In the genomic region with DNA sequence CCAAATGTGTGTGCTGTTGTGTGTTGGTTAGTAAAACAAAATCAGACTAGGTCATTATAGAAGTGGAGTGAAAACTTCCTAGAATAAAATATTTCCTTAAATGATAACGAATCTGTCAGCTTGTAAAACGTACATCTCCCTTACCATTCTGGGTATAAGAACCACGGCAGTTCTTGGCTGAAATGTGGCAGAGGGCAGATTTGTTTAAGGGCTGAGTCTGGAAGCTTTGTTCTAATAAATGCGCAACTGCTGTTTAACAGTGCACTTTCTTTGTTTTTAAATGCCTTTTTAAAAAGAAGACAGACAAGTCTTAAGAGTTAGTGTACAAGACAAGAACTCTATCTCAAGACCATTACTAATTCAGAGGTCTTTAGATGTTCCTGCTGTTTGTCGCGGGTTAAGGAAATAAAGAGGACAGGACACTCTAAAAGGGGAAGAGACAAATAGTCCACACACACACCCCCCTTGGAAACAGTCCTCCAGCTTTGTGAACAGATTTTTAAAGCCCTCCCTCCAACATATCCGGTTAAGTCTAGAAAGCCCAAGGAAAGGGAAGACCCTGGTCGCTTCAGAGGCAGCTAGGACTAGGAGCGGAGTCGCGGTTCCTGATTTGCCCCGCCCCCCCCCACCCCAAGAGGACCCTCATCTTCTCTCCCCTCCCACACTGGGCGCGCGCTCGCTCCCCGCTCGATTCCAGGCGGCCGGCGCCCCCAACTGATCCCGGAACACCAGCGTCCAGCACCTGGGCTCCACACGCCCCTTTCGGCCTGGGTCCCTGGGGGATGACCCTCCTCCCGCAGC, we compare ENCODE assay signal across 8 cellular contexts. TPM values are rescaled to one million over a fixed set of nuclear protein-coding genes. Genes with fewer than 3 reads are reported as not detected.
A peak's percentile ranks its signal among the peaks of the same experiment; 100 is the strongest.
DNase-seq lines count a peak whose midpoint lies in the region; ATAC-seq, FAIRE-seq and TF ChIP-seq lines count a peak whose summit lies in the region.

No MANE protein-coding gene starts in this region.

- DNase-seq in A673 (ENCODE audit: low spot score) (peak; percentile 40), GM12892 (ENCODE audit: insufficient read length) (peak; percentile 6), NCI-H69 (lab: John Stamatoyannopoulos, UW) (peak; percentile 82), left ventricle myocardium inferior (no peak), NCI-H2196 treated with DMSO at 0.1 percent for 48 hours (lab: John Stamatoyannopoulos, UW; ENCODE audit: unreplicated experiment) (no peak)
- DNase-seq in activated naive CD8-positive, alpha-beta T cell treated with anti-CD3 and anti-CD28 coated beads for 36 hours, result no peak

- H3K4me1 Mint-ChIP-seq in activated naive CD8-positive, alpha-beta T cell treated with anti-CD3 and anti-CD28 coated beads for 36 hours, result peaks cover 38% of the 10 kb centered on the region

- FAIRE-seq in GM12892 (lab: Jason Lieb, UNC), result no peak

- H3K4me2 ChIP-seq in parathyroid adenoma (ENCODE audit: low read length), result peak overlapping the region; percentile 88

- intact Hi-C loops in A673 (cut with micrococcal nuclease; ENCODE audit: unreplicated experiment) (loop anchor here (10.0 kb wide), 1 partner anchor 254 kb away; no protein-coding TSS in a partner anchor), left ventricle myocardium inferior (cut with micrococcal nuclease) (no loop called here)

- peak overlapping the region; percentile 55 for H3K9ac ChIP-seq in parathyroid adenoma

- H3K36me3 Mint-ChIP-seq in activated naive CD8-positive, alpha-beta T cell treated with anti-CD3 and anti-CD28 coated beads for 36 hours, result peaks cover 28% of the 10 kb centered on the region

- TF ChIP-seq POLR2A in GM12892 (IDR thresholded peaks at IDR 0.05; ENCODE audit: low read depth, low read length), result no peak

- peak; percentile 16 for ATAC-seq in HG03097 (IDR thresholded peaks at IDR 0.05; ENCODE audit: low FRiP score, unreplicated experiment)

- CTCF ChIA-PET in A673 (lab: Charles Lee), result no interaction called here

- H3K27ac ChIP-seq in A673 (ENCODE audit: low read depth, low read length, poor library complexity, severe bottlenecking) (peak overlapping the region; percentile 90), left ventricle myocardium inferior (replicated peaks) (peak overlapping the region; percentile 96), parathyroid adenoma (peak overlapping the region; percentile 84)

- H2AFZ ChIP-seq in parathyroid adenoma, result peak overlapping the region; percentile 93

- peak overlapping the region; percentile 85 for H3K4me3 ChIP-seq in A673 (ENCODE audit: low read depth, low read length, poor library complexity, severe bottlenecking)
- H3K4me3 ChIP-seq in left ventricle myocardium inferior, result peak overlapping the region; percentile 97
- H3K4me3 ChIP-seq in parathyroid adenoma (ENCODE audit: low read depth, low read length), result peak overlapping the region; percentile 92

- H3K79me2 ChIP-seq in parathyroid adenoma, result peaks cover 28% of the 10 kb centered on the region

- no peaks in the 10 kb centered on the region for H3K9me3 Mint-ChIP-seq in activated naive CD8-positive, alpha-beta T cell treated with anti-CD3 and anti-CD28 coated beads for 36 hours

- BruUV-seq in A673 (replicated peaks; lab: Mats Ljungman, UMichigan), result TSS peak; percentile 68

- peak overlapping the region; percentile 91 for H3K27ac Mint-ChIP-seq in activated naive CD8-positive, alpha-beta T cell treated with anti-CD3 and anti-CD28 coated beads for 36 hours

- H3K4me1 ChIP-seq in A673 (ENCODE audit: insufficient read depth, low read length, poor library complexity, severe bottlenecking), result no peaks in the 10 kb centered on the region
- peaks cover 56% of the 10 kb centered on the region for H3K4me1 ChIP-seq in left ventricle myocardium inferior
- H3K4me1 ChIP-seq in parathyroid adenoma, result peaks cover 4% of the 10 kb centered on the region

- H3K36me3 ChIP-seq in A673 (ENCODE audit: insufficient read depth, low read length, poor library complexity, severe bottlenecking), result no peaks in the 10 kb centered on the region
- H3K36me3 ChIP-seq in left ventricle myocardium inferior, result peaks cover 12% of the 10 kb centered on the region
- H3K36me3 ChIP-seq in parathyroid adenoma (ENCODE audit: control insufficient read depth, insufficient read depth, low read length), result no peaks in the 10 kb centered on the region

- POLR2A ChIA-PET in A673 (lab: Charles Lee; ENCODE audit: low non-redundant PET), result interaction anchor here (0.6 kb wide), 1 partner anchor 900 kb away, joined by 6 read pairs; no protein-coding TSS in a partner anchor

- peak overlapping the region; percentile 78 for H3K4me3 Mint-ChIP-seq in activated naive CD8-positive, alpha-beta T cell treated with anti-CD3 and anti-CD28 coated beads for 36 hours

- H3K27me3 ChIP-seq in A673 (replicated peaks; ENCODE audit: insufficient read depth, low read depth, low read length, poor library complexity) (no peaks in the 10 kb centered on the region), left ventricle myocardium inferior (ENCODE audit: low read depth) (no peaks in the 10 kb centered on the region), parathyroid adenoma (ENCODE audit: control insufficient read depth, insufficient read depth, low read length) (no peaks in the 10 kb centered on the region)

- no peaks in the 10 kb centered on the region for H3K27me3 Mint-ChIP-seq in activated naive CD8-positive, alpha-beta T cell treated with anti-CD3 and anti-CD28 coated beads for 36 hours

- TF ChIP-seq CTCF in A673 (conservative IDR thresholded peaks at IDR 0.05; ENCODE audit: low read depth, low read length) (no peak), left ventricle myocardium inferior (IDR thresholded peaks at IDR 0.05; ENCODE audit: borderline replicate concordance) (no peak), parathyroid adenoma (IDR thresholded peaks at IDR 0.05) (no peak)

- H3K9me3 ChIP-seq in A673 (ENCODE audit: low read depth, low read length, poor library complexity, severe bottlenecking), result no peaks in the 10 kb centered on the region
- H3K9me3 ChIP-seq in left ventricle myocardium inferior (replicated peaks), result no peaks in the 10 kb centered on the region
- no peaks in the 10 kb centered on the region for H3K9me3 ChIP-seq in parathyroid adenoma (ENCODE audit: control insufficient read depth, low read length)

RNA-seq across cellular contexts. Expression of a gene that starts 0.6 kb away (rescaled TPM):
- total RNA-seq in A673 (2021) (21.3 and 22.5 TPM in 2 replicates), left ventricle myocardium inferior (33.0 TPM)
- 18.5 TPM for polyA plus RNA-seq in GM12892 (2012; ENCODE audit: missing spikeins)
- 10 to 100 TPM; 40.4 to 40.5 TPM for total RNA-seq in activated naive CD8-positive, alpha-beta T cell treated with anti-CD3 and anti-CD28 coated beads for 36 hours

RNA-seq across cellular contexts. Expression of a gene that starts 34.7 kb away (rescaled TPM):
- 27.7 TPM in 2 replicates for total RNA-seq in A673 (2021)
- polyA plus RNA-seq in GM12892 (2012; ENCODE audit: missing spikeins), result 17.6 TPM
- total RNA-seq in activated naive CD8-positive, alpha-beta T cell treated with anti-CD3 and anti-CD28 coated beads for 36 hours, result 10 to 100 TPM; 38.6 to 41.0 TPM
- total RNA-seq in left ventricle myocardium inferior, result 12.9 TPM

Comparison
In these comparisons a context has a peak if more than half of its experiments do, and no peak if none do; other contexts are left out.
1. DNase-seq: peak in A673 (single experiment), GM12892 (single experiment) and NCI-H69 (single experiment); none in activated naive CD8-positive, alpha-beta T cell treated with anti-CD3 and anti-CD28 coated beads for 36 hours (single experiment), left ventricle myocardium inferior (single experiment) and NCI-H2196 treated with DMSO at 0.1 percent for 48 hours (single experiment).
2. Peak in every context shown above with its lines, with median percentiles within 50 percentile points of each other: H3K27ac ChIP-seq and H3K4me3 ChIP-seq.